In the genomic region with DNA sequence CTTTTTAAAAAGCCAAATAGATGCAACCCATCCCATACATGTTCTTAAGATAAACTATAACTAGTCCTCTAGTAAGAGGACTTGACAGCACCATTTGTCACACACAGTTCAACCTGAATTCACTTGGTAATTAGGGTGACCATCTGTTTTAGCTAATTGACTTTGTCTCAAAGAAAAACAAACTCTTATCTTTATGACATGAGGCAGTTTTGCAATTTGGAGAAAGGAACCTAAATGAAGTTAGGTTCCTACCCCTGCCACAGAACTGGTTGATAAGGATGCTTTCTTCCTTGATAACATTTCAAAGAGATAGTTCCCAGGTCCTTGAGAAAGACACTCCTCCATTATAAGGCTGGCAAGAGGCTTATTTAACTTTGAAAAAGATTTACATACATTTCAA, we compare ENCODE assay signal across 28 cellular contexts. TPM values are rescaled to one million over a fixed set of nuclear protein-coding genes. Genes with fewer than 3 reads are reported as not detected.
"Had no signal": no experiment of that assay in that cellular context is flagged by ENCODE, and none has a peak within 500 bp of the region (broad histone marks: within the 10 kb centered on the region; RNA-seq: fewer than 3 reads in every experiment).

No MANE protein-coding gene starts in this region.

- H3K9me3 Mint-ChIP-seq: activated naive CD8-positive, alpha-beta T cell treated with anti-CD3 and anti-CD28 coated beads for 36 hours; neural crest cell; stimulated activated naive B cell treated with anti-CD40 and anti-IgM and Interleukin-4, amounts not matched to agents 10 μg/mL and 1 μg/mL and 100 μg/mL, for 72 hours had no signal

- DNase-seq: activated CD4-positive, alpha-beta T cell treated with anti-CD3 and anti-CD28 coated beads for 4 hours; activated CD4-positive, alpha-beta T cell treated with anti-CD3 and anti-CD28 coated beads, Interleukin-2, amount 50 U/mL, for 4 hours; activated effector memory CD4-positive, alpha-beta T cell treated with anti-CD3 and anti-CD28 coated beads, Interleukin-2, amount 50 U/mL, for 16 hours; activated naive CD4-positive, alpha-beta T cell treated with anti-CD3 and anti-CD28 coated beads for 36 hours; activated naive CD8-positive, alpha-beta T cell treated with anti-CD3 and anti-CD28 coated beads for 36 hours; adrenal gland; aorta; body of pancreas; effector memory CD8-positive, alpha-beta T cell; erythroblast; gastrocnemius medialis; head of caudate nucleus; hippocampal formation; left cardiac atrium; mammary epithelial cell; midbrain; naive thymus-derived CD4-positive, alpha-beta T cell; nucleus accumbens; pancreas; stimulated activated CD4-positive, alpha-beta T cell treated with anti-CD3 and anti-CD28 coated beads, Interleukin-15, amount 100 ng/mL, for 24 hours; stimulated activated CD4-positive, alpha-beta T cell treated with anti-CD3 and anti-CD28 coated beads, Interleukin-2, amount 100 ng/mL, for 24 hours; stimulated activated naive B cell treated with anti-CD40 and anti-IgM and Interleukin-4, amounts not matched to agents 10 μg/mL and 1 μg/mL and 100 μg/mL, for 72 hours; stomach; thyroid gland; upper lobe of left lung had no signal

- H3K4me3 Mint-ChIP-seq: activated naive CD4-positive, alpha-beta T cell treated with anti-CD3 and anti-CD28 coated beads for 36 hours; activated naive CD8-positive, alpha-beta T cell treated with anti-CD3 and anti-CD28 coated beads for 36 hours; activated T-helper 1 cell treated with anti-CD3 and anti-CD28 coated beads, Interleukin-12 subunit alpha, Interleukin-12 subunit beta, Interleukin-2, Interleukin-4 antibody, amounts not matched to agents 30 ng/mL and 10 ng/mL and 1 ng/mL, durations not matched to agents 14 hours and 24 hours and 36 hours; effector memory CD8-positive, alpha-beta T cell; naive thymus-derived CD4-positive, alpha-beta T cell; neural crest cell; stimulated activated naive B cell treated with anti-CD40 and anti-IgM and Interleukin-4, amounts not matched to agents 10 μg/mL and 1 μg/mL and 100 μg/mL, for 72 hours had no signal

- H3K4me1 Mint-ChIP-seq: activated naive CD8-positive, alpha-beta T cell treated with anti-CD3 and anti-CD28 coated beads for 36 hours; naive thymus-derived CD4-positive, alpha-beta T cell; stimulated activated naive B cell treated with anti-CD40 and anti-IgM and Interleukin-4, amounts not matched to agents 10 μg/mL and 1 μg/mL and 100 μg/mL, for 72 hours had no signal

- H3K36me3 Mint-ChIP-seq: activated naive CD8-positive, alpha-beta T cell treated with anti-CD3 and anti-CD28 coated beads for 36 hours; naive thymus-derived CD4-positive, alpha-beta T cell; stimulated activated naive B cell treated with anti-CD40 and anti-IgM and Interleukin-4, amounts not matched to agents 10 μg/mL and 1 μg/mL and 100 μg/mL, for 72 hours had no signal

- H3K27ac Mint-ChIP-seq: activated naive CD4-positive, alpha-beta T cell treated with anti-CD3 and anti-CD28 coated beads for 36 hours; activated naive CD8-positive, alpha-beta T cell treated with anti-CD3 and anti-CD28 coated beads for 36 hours; activated T-helper 1 cell treated with anti-CD3 and anti-CD28 coated beads, Interleukin-12 subunit alpha, Interleukin-12 subunit beta, Interleukin-2, Interleukin-4 antibody, amounts not matched to agents 30 ng/mL and 10 ng/mL and 1 ng/mL, durations not matched to agents 14 hours and 24 hours and 36 hours; effector memory CD8-positive, alpha-beta T cell; naive thymus-derived CD4-positive, alpha-beta T cell; stimulated activated naive B cell treated with anti-CD40 and anti-IgM and Interleukin-4, amounts not matched to agents 10 μg/mL and 1 μg/mL and 100 μg/mL, for 72 hours had no signal

- H3K27me3 Mint-ChIP-seq: activated naive CD8-positive, alpha-beta T cell treated with anti-CD3 and anti-CD28 coated beads for 36 hours; effector memory CD8-positive, alpha-beta T cell; naive thymus-derived CD4-positive, alpha-beta T cell; stimulated activated naive B cell treated with anti-CD40 and anti-IgM and Interleukin-4, amounts not matched to agents 10 μg/mL and 1 μg/mL and 100 μg/mL, for 72 hours had no signal

- ATAC-seq: body of pancreas; effector memory CD8-positive, alpha-beta T cell; gastrocnemius medialis; left cardiac atrium; naive thymus-derived CD4-positive, alpha-beta T cell; pancreas; stimulated activated naive B cell treated with anti-CD40 and anti-IgM and Interleukin-4, amounts not matched to agents 10 μg/mL and 1 μg/mL and 100 μg/mL, for 72 hours had no signal

RNA-seq across cellular contexts. Expression of gene LRRTM1, which starts 57.4 kb away (rescaled TPM):
- total RNA-seq: activated naive CD4-positive, alpha-beta T cell treated with anti-CD3 and anti-CD28 coated beads for 36 hours; activated naive CD8-positive, alpha-beta T cell treated with anti-CD3 and anti-CD28 coated beads for 36 hours; activated T-helper 1 cell treated with anti-CD3 and anti-CD28 coated beads, Interleukin-12 subunit alpha, Interleukin-12 subunit beta, Interleukin-2, Interleukin-4 antibody, amounts not matched to agents 30 ng/mL and 10 ng/mL and 1 ng/mL, durations not matched to agents 14 hours and 24 hours and 36 hours; body of pancreas; gastrocnemius medialis; liver; mammary epithelial cell; naive thymus-derived CD4-positive, alpha-beta T cell had no signal
